Comparison of ENCODE assay signal across 1 cellular context in the genomic region with DNA sequence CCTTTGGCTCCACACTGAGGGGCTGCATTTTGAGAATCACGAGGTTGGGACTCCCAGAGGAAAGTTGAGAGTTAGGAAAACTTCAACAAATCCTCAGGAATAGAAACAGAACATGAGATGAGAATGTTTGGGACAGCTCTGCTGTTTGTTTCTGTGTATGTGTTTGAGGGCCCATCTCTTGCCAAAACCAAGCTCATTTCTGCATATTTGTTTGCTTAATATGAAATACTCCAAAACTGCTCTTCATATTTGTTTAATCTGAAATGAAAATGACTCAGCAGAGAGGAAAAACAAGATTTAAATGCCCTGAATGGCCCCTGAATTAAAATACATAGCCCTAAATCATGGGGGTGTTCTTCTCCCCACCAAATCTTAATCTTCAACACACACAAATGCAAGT.
TF ChIP-seq lines count a peak whose summit lies in the region.

No MANE protein-coding gene starts in this region.

TF ChIP-seq in liver, 16 proteins besides CTCF, POLR2A, EP300 and RAD21 (continued from another document):
- TF ChIP-seq NR2F2 (IDR thresholded peaks at IDR 0.05) (no peak), FOXA2 (IDR thresholded peaks at IDR 0.05) (no peak), GABPA (IDR thresholded peaks at IDR 0.05 in 1 of 2, conservative IDR thresholded peaks at IDR 0.05 in 1 of 2) (no peak), SP1 (IDR thresholded peaks at IDR 0.05) (no peak), TAF1 (conservative IDR thresholded peaks at IDR 0.05) (no peak)
TF ChIP-seq in liver: peak in this region for 0.
